In the genomic region with DNA sequence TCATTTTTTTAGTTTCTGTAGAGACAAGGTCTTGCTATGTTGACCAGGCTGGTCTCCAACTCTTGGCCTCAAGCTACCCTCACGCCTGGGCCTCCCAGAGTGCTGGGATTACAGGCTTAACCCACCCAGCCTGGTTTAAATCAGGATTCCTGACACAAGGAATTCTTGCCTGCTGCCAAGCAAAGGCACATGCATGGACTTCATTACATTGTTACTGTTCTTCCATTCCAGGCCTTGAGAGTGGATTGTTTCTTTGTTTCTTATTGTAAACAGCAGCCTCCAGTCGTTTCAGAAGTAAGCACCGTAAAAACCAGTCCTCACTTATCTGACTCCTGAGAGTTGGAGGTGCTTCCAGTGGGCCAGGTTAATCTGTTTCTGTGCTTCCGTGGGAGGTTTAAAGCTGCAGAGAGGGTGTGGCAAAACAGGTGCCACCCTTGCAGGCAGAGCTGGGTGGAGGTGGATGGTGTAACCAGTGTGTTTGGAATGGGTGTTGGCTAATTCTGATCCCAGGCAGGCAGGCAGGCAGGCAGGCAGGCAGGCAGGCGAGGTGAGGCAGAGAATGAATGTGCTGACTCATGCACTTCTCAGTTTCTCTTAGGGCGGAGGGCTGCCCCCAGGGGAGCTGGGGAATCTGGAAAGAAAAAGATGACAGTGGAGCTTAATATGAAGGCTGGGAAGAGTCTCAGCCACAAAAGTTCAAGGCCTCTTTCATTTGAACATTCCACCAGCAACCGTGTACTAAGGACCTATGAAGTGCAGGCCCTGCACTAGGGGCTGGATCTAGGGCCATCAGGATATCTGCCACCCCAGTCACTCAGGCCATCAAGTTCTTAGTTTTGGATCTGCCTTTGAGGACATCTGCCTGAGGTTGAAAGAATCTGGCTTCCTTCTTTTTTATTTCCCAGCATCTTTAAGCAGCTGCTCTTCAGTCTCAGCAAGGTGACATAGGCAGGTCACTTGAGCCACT, we compare ENCODE assay signal across 9 cellular contexts. TPM values are rescaled to one million over a fixed set of nuclear protein-coding genes. Genes with fewer than 3 reads are reported as not detected.
DNase-seq lines count a peak whose midpoint lies in the region; ATAC-seq lines count a peak whose summit lies in the region.
"Had no signal": no experiment of that assay in that cellular context is flagged by ENCODE, and none has a peak within 500 bp of the region (broad histone marks: within the 10 kb centered on the region; RNA-seq: fewer than 3 reads in every experiment).

No MANE protein-coding gene starts in this region.

- H3K27me3 ChIP-seq in right cardiac atrium (ENCODE audit: control insufficient read depth, insufficient read depth) (no peaks in the 10 kb centered on the region), stomach smooth muscle (ENCODE audit: control insufficient read depth in 1 of 2, insufficient read depth in 2 of 2, low read length in 2 of 2) (no peaks in the 10 kb centered on the region)

- H3K9me3 ChIP-seq in right cardiac atrium (ENCODE audit: control insufficient read depth, low read length), result no peaks in the 10 kb centered on the region
- no peaks in the 10 kb centered on the region for H3K9me3 ChIP-seq in stomach smooth muscle (ENCODE audit: control insufficient read depth in 2 of 2, low read length in 2 of 2)

- DNase-seq in NCI-H1417 (lab: John Stamatoyannopoulos, UW), result peak in 2 of 3 experiments; percentile 19 to 43
- no peak for DNase-seq in NCI-H1417 treated with DMSO at 0.1 percent for 48 hours (lab: John Stamatoyannopoulos, UW)
- peak; percentile 79 for DNase-seq in RPMI8226
- DNase-seq in right cardiac atrium, result no peak
- no peak for DNase-seq in stimulated activated CD4-positive, alpha-beta T cell treated with anti-CD3 and anti-CD28 coated beads, Interleukin-4, amount 100 ng/mL, for 1 hour
- no peak for DNase-seq in NAMALWA (ENCODE audit: low spot score)
- DNase-seq: AML-193 had no signal

- intact Hi-C loops in right cardiac atrium (cut with DNase I), result no loop called here

- H3K36me3 ChIP-seq in stomach smooth muscle (ENCODE audit: control insufficient read depth in 2 of 2, insufficient read depth in 2 of 2, low read length in 2 of 2), result no peaks in the 10 kb centered on the region

- H3K4me3 ChIP-seq in right cardiac atrium (ENCODE audit: low read length) (no peak overlapping the region), stomach smooth muscle (ENCODE audit: low read length in 2 of 2) (no peak overlapping the region)

- ATAC-seq in right cardiac atrium (peak; percentile 35 to 57), GM21786 (IDR thresholded peaks at IDR 0.05; ENCODE audit: unreplicated experiment) (no peak)

- peak overlapping the region in 1 of 2 donors; percentile 7 for H3K9ac ChIP-seq in stomach smooth muscle (ENCODE audit: low read length in 2 of 2)

- WGBS in right cardiac atrium, result 52% methylated on average over 7 of the region's 7 CpGs

- H3K4me1 ChIP-seq in right cardiac atrium (ENCODE audit: control insufficient read depth, insufficient read depth, low read length) (no peaks in the 10 kb centered on the region), stomach smooth muscle (ENCODE audit: control insufficient read depth, insufficient read depth, low read length) (peaks cover 20% of the 10 kb centered on the region)

- H3K27ac ChIP-seq in right cardiac atrium (ENCODE audit: low read length), result no peak overlapping the region
- H3K27ac ChIP-seq in stomach smooth muscle (ENCODE audit: low read length), result peak overlapping the region; percentile 58

RNA-seq across cellular contexts. Expression of gene CDCP1, which starts 37.0 kb away (rescaled TPM):
- under 1 TPM; 0.31 to 0.72 (median 0.46) TPM for total RNA-seq in right cardiac atrium
- 0.09 TPM for polyA plus RNA-seq in right cardiac atrium

RNA-seq across cellular contexts. Expression of gene TMEM158, which starts 42.9 kb away (rescaled TPM):
- under 1 TPM in 3 of 4 donors, not detected in 1; 0.12 to 0.39 (median 0.17) TPM for total RNA-seq in right cardiac atrium
- 0.20 TPM for polyA plus RNA-seq in right cardiac atrium

Comparison
In these comparisons a context has a peak if more than half of its experiments do, and no peak if none do; other contexts are left out.
1. DNase-seq: peak in NCI-H1417 (2 of 3) and RPMI8226 (single experiment); none in NCI-H1417 treated with DMSO at 0.1 percent for 48 hours (single experiment), right cardiac atrium (0 of 3), stimulated activated CD4-positive, alpha-beta T cell treated with anti-CD3 and anti-CD28 coated beads, Interleukin-4, amount 100 ng/mL, for 1 hour (single experiment) and NAMALWA (single experiment).